ENCODE assay signal across 8 cellular contexts in genomic region chr1:90851711-90852050, GRCh38.
DNase-seq lines count a peak whose midpoint lies in the region; ATAC-seq and TF ChIP-seq lines count a peak whose summit lies in the region.

No MANE protein-coding gene starts in this region.

- no peak overlapping the region for H3K27ac Mint-ChIP-seq in central memory CD8-positive, alpha-beta T cell (ENCODE audit: low read depth)
- H3K27ac Mint-ChIP-seq in naive thymus-derived CD4-positive, alpha-beta T cell = no peak overlapping the region

- intact Hi-C loops in naive thymus-derived CD4-positive, alpha-beta T cell (cut with micrococcal nuclease) = loop anchor here (2.0 to 5.0 kb wide), 2 partner anchors 129 to 171 kb away; partner anchors contain the start of gene ZNF644 (in 2 of the 2)
- intact Hi-C loops in sciatic nerve (cut with DNase I) = no loop called here

- ATAC-seq in HG02938 (IDR thresholded peaks at IDR 0.05; ENCODE audit: unreplicated experiment) = peak; percentile 3
- ATAC-seq in central memory CD8-positive, alpha-beta T cell (replicated peaks; ENCODE audit: extremely low read depth, poor library complexity, severe bottlenecking) = no peak
- ATAC-seq in naive thymus-derived CD4-positive, alpha-beta T cell = no peak
- no peak for ATAC-seq in sciatic nerve

- no peak overlapping the region for H3K27ac ChIP-seq in naive thymus-derived CD4-positive, alpha-beta T cell (ENCODE audit: low read depth, low read length)

- CTCF ChIA-PET in naive thymus-derived CD4-positive, alpha-beta T cell (lab: Charles Lee) = interaction anchor here (1.1 kb wide), 2 partner anchors 18 to 313 kb away, joined by 3 to 4 read pairs; no protein-coding TSS in a partner anchor

- H3K4me3 Mint-ChIP-seq in central memory CD8-positive, alpha-beta T cell = peak overlapping the region; percentile 79
- peak overlapping the region; percentile 64 to 86 (median 84) for H3K4me3 Mint-ChIP-seq in naive thymus-derived CD4-positive, alpha-beta T cell

- peaks cover 14% of the 10 kb centered on the region for H3K4me1 Mint-ChIP-seq in central memory CD8-positive, alpha-beta T cell
- peaks cover 7 to 13% (median 10%) of the 10 kb centered on the region in 7 donors for H3K4me1 Mint-ChIP-seq in naive thymus-derived CD4-positive, alpha-beta T cell

- no peaks in the 10 kb centered on the region for H3K4me1 ChIP-seq in BE2C
- H3K4me1 ChIP-seq in naive thymus-derived CD4-positive, alpha-beta T cell (ENCODE audit: control insufficient read depth in 2 of 2, insufficient read depth in 2 of 2, low read length in 2 of 2) = peaks cover 4% of the 10 kb centered on the region in 2 donors

- H3K36me3 ChIP-seq in BE2C = no peaks in the 10 kb centered on the region
- H3K36me3 ChIP-seq in naive thymus-derived CD4-positive, alpha-beta T cell (ENCODE audit: control insufficient read depth in 2 of 3, insufficient read depth in 3 of 3, low read length in 3 of 3) = no peaks in the 10 kb centered on the region

- no peak for DNase-seq in BE2C
- DNase-seq in central memory CD8-positive, alpha-beta T cell (ENCODE audit: low spot score in 2 of 2) = no peak
- DNase-seq in naive thymus-derived CD4-positive, alpha-beta T cell = no peak
- DNase-seq in NCI-H446 treated with DMSO at 0.1 percent for 48 hours (lab: John Stamatoyannopoulos, UW) = no peak
- DNase-seq in medulla oblongata (ENCODE audit: extremely low spot score) = no peak
- DNase-seq in erythroblast (lab: John Stamatoyannopoulos, UW) = no peak
- DNase-seq in sciatic nerve (ENCODE audit: low spot score) = no peak

- peaks cover 73% of the 10 kb centered on the region for H3K27me3 Mint-ChIP-seq in central memory CD8-positive, alpha-beta T cell
- peaks cover 58 to 71% (median 70%) of the 10 kb centered on the region in 5 donors for H3K27me3 Mint-ChIP-seq in naive thymus-derived CD4-positive, alpha-beta T cell

- no peaks in the 10 kb centered on the region for H3K9me3 Mint-ChIP-seq in central memory CD8-positive, alpha-beta T cell
- no peaks in the 10 kb centered on the region for H3K9me3 Mint-ChIP-seq in naive thymus-derived CD4-positive, alpha-beta T cell

- no peaks in the 10 kb centered on the region for H3K27me3 ChIP-seq in BE2C
- H3K27me3 ChIP-seq in naive thymus-derived CD4-positive, alpha-beta T cell (ENCODE audit: control insufficient read depth in 2 of 2, insufficient read depth in 2 of 2, low read length in 2 of 2) = peaks cover 0 to 9% of the 10 kb centered on the region in 2 donors

- no peak for TF ChIP-seq CTCF in BE2C (IDR thresholded peaks at IDR 0.05; ENCODE audit: low read depth, low read length)

- TF ChIP-seq POLR2A in erythroblast (IDR thresholded peaks at IDR 0.05; ENCODE audit: low read length) = no peak

- no peaks in the 10 kb centered on the region for H3K9me3 ChIP-seq in BE2C
- no peaks in the 10 kb centered on the region for H3K9me3 ChIP-seq in naive thymus-derived CD4-positive, alpha-beta T cell (ENCODE audit: control insufficient read depth in 2 of 3, low read length in 3 of 3)

- POLR2A ChIA-PET in naive thymus-derived CD4-positive, alpha-beta T cell (lab: Charles Lee) = no interaction called here

- no peaks in the 10 kb centered on the region for H3K36me3 Mint-ChIP-seq in central memory CD8-positive, alpha-beta T cell (ENCODE audit: insufficient read depth)
- H3K36me3 Mint-ChIP-seq in naive thymus-derived CD4-positive, alpha-beta T cell = peaks cover 0 to 4% (median 0%) of the 10 kb centered on the region in 5 donors

- H3K4me3 ChIP-seq in BE2C (ENCODE audit: low read depth, low read length) = peak overlapping the region; percentile 58
- H3K4me3 ChIP-seq in naive thymus-derived CD4-positive, alpha-beta T cell (ENCODE audit: low read length) = peak overlapping the region; percentile 40
